Comparison of ENCODE assay signal across 17 cellular contexts in the genomic region with DNA sequence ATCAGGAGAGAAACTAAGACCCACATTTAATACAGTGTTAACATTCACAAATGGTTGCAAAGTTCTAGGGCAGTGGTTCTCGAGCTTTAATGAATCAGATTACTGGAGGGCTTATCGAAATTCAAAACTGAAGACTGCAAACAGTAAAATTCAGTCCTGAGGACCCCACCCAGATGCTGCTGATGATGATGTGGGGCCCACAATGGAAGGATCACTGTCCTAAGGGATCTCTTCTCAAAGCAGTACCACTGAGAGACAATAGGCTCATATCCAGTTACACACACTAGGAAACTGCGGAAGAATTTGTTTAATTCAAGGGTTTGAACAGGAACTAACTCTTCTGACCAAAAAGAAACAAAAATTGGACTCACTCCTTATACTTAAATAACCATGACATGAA. TPM values are rescaled to one million over a fixed set of nuclear protein-coding genes. Genes with fewer than 3 reads are reported as not detected.
A peak's percentile ranks its signal among the peaks of the same experiment; 100 is the strongest.
DNase-seq lines count a peak whose midpoint lies in the region; ATAC-seq, FAIRE-seq and TF ChIP-seq lines count a peak whose summit lies in the region.
"Had no signal": no experiment of that assay in that cellular context is flagged by ENCODE, and none has a peak within 500 bp of the region (broad histone marks: within the 10 kb centered on the region; RNA-seq: fewer than 3 reads in every experiment).

No MANE protein-coding gene starts in this region.

- H3K36me3 ChIP-seq in naive thymus-derived CD4-positive, alpha-beta T cell (ENCODE audit: control insufficient read depth in 2 of 3, insufficient read depth in 3 of 3, low read length in 3 of 3), result peaks cover 9 to 70% (median 13%) of the 10 kb centered on the region in 3 experiments

- peak; percentile 61 for FAIRE-seq in GM19239 (lab: Jason Lieb, UNC)
- FAIRE-seq: HTR-8/SVneo had no signal

- no peaks in the 10 kb centered on the region for H3K27me3 Mint-ChIP-seq in brain
- no peaks in the 10 kb centered on the region for H3K27me3 Mint-ChIP-seq in naive thymus-derived CD4-positive, alpha-beta T cell
- H3K27me3 Mint-ChIP-seq in activated T-helper 17 cell treated with anti-CD3 and anti-CD28 coated beads, Interleukin-2, amount 50 U/mL, for 72 hours, result no peaks in the 10 kb centered on the region

- no peaks in the 10 kb centered on the region for H3K9me3 Mint-ChIP-seq in brain
- H3K9me3 Mint-ChIP-seq in naive thymus-derived CD4-positive, alpha-beta T cell, result no peaks in the 10 kb centered on the region
- no peaks in the 10 kb centered on the region for H3K9me3 Mint-ChIP-seq in activated T-helper 17 cell treated with anti-CD3 and anti-CD28 coated beads, Interleukin-2, amount 50 U/mL, for 72 hours

- intact Hi-C loops in naive thymus-derived CD4-positive, alpha-beta T cell (cut with micrococcal nuclease), result no loop called here

- no peaks in the 10 kb centered on the region for H3K9me3 ChIP-seq in naive thymus-derived CD4-positive, alpha-beta T cell (ENCODE audit: control insufficient read depth in 2 of 3, low read length in 3 of 3)
- H3K9me3 ChIP-seq: BLaER1 treated with 17β-estradiol and CSF1 and Interleukin-3, amounts not matched to agents 10 nM and 100 nM had no signal

- no peak overlapping the region for H3K27ac ChIP-seq in naive thymus-derived CD4-positive, alpha-beta T cell (ENCODE audit: low read depth, low read length)
- H3K27ac ChIP-seq: 22Rv1 had no signal

- peak; percentile 14 for DNase-seq in NCI-H510A treated with DMSO at 0.1 percent for 48 hours (lab: John Stamatoyannopoulos, UW)
- DNase-seq in NCI-H510A (lab: John Stamatoyannopoulos, UW), result no peak
- no peak for DNase-seq in GM19239 (ENCODE audit: insufficient read length, low spot score)
- no peak for DNase-seq in naive thymus-derived CD4-positive, alpha-beta T cell
- DNase-seq: DMS 273 treated with DMSO at 0.1 percent for 48 hours, HCEC 1CT, NCI-H1436 treated with DMSO at 0.1 percent for 48 hours, NCI-H2081, NCI-H2227 treated with DMSO at 0.1 percent for 48 hours, PC-3 had no signal

- H3K4me3 ChIP-seq in naive thymus-derived CD4-positive, alpha-beta T cell (ENCODE audit: low read length), result no peak overlapping the region
- H3K4me3 ChIP-seq: BLaER1 treated with 17β-estradiol and CSF1 and Interleukin-3, amounts not matched to agents 10 nM and 100 nM had no signal

- CTCF ChIA-PET in naive thymus-derived CD4-positive, alpha-beta T cell (lab: Charles Lee), result no interaction called here

- H3K4me1 ChIP-seq in naive thymus-derived CD4-positive, alpha-beta T cell (ENCODE audit: control insufficient read depth in 2 of 2, insufficient read depth in 2 of 2, low read length in 2 of 2), result no peaks in the 10 kb centered on the region

- no peak for TF ChIP-seq CTCF in brain (conservative IDR thresholded peaks at IDR 0.05)

- H3K27ac Mint-ChIP-seq in brain, result peak overlapping the region in 3 of 5 experiments; percentile 15 to 66 (median 41)
- H3K27ac Mint-ChIP-seq in naive thymus-derived CD4-positive, alpha-beta T cell, result peak overlapping the region in 5 of 9 donors; percentile 19 to 88 (median 39)
- no peak overlapping the region for H3K27ac Mint-ChIP-seq in activated T-helper 17 cell treated with anti-CD3 and anti-CD28 coated beads, Interleukin-2, amount 50 U/mL, for 72 hours

- no peak overlapping the region for H3K4me3 Mint-ChIP-seq in brain
- no peak overlapping the region for H3K4me3 Mint-ChIP-seq in naive thymus-derived CD4-positive, alpha-beta T cell
- no peak overlapping the region for H3K4me3 Mint-ChIP-seq in activated T-helper 17 cell treated with anti-CD3 and anti-CD28 coated beads, Interleukin-2, amount 50 U/mL, for 72 hours

- ATAC-seq in naive thymus-derived CD4-positive, alpha-beta T cell, result no peak
- no peak for ATAC-seq in activated T-helper 17 cell treated with anti-CD3 and anti-CD28 coated beads, Interleukin-2, amount 50 U/mL, for 72 hours (replicated peaks)
- ATAC-seq in GM21528 (IDR thresholded peaks at IDR 0.05; ENCODE audit: low FRiP score, unreplicated experiment) (no peak), HG03565 (IDR thresholded peaks at IDR 0.05; ENCODE audit: unreplicated experiment) (no peak)
- ATAC-seq: PC-3 had no signal

- H3K4me1 Mint-ChIP-seq in brain, result peaks cover 31% of the 10 kb centered on the region
- peaks cover 7 to 45% (median 23%) of the 10 kb centered on the region in 7 donors for H3K4me1 Mint-ChIP-seq in naive thymus-derived CD4-positive, alpha-beta T cell
- peaks cover 8% of the 10 kb centered on the region for H3K4me1 Mint-ChIP-seq in activated T-helper 17 cell treated with anti-CD3 and anti-CD28 coated beads, Interleukin-2, amount 50 U/mL, for 72 hours

- POLR2A ChIA-PET in naive thymus-derived CD4-positive, alpha-beta T cell (lab: Charles Lee), result no interaction called here

- H3K36me3 Mint-ChIP-seq in brain, result peaks cover 71% of the 10 kb centered on the region
- peaks cover 14 to 55% (median 29%) of the 10 kb centered on the region in 5 donors for H3K36me3 Mint-ChIP-seq in naive thymus-derived CD4-positive, alpha-beta T cell
- peaks cover 100% of the 10 kb centered on the region for H3K36me3 Mint-ChIP-seq in activated T-helper 17 cell treated with anti-CD3 and anti-CD28 coated beads, Interleukin-2, amount 50 U/mL, for 72 hours (ENCODE audit: low read depth)

- H3K27me3 ChIP-seq in naive thymus-derived CD4-positive, alpha-beta T cell (ENCODE audit: control insufficient read depth in 2 of 2, insufficient read depth in 2 of 2, low read length in 2 of 2), result no peaks in the 10 kb centered on the region
- H3K27me3 ChIP-seq: BLaER1 treated with 17β-estradiol and CSF1 and Interleukin-3, amounts not matched to agents 10 nM and 100 nM had no signal

RNA-seq across cellular contexts. Expression of a gene that starts 31.4 kb away (rescaled TPM):
- 5.9 TPM for polyA plus RNA-seq in brain (ENCODE audit: insufficient read depth, low read depth, low replicate concordance)
- 10 to 100 TPM; 61.1 to 78.2 (median 67.4) TPM for total RNA-seq in naive thymus-derived CD4-positive, alpha-beta T cell
- 10 to 100 TPM; 11.0 to 18.8 TPM for polyA plus RNA-seq in naive thymus-derived CD4-positive, alpha-beta T cell
- total RNA-seq in activated T-helper 17 cell treated with anti-CD3 and anti-CD28 coated beads, Interleukin-2, amount 50 U/mL, for 72 hours, result 10 to 100 TPM; 46.5 to 48.1 TPM
